ENCODE assay signal across 8 cellular contexts in genomic region chr2:161992526-161992925, GRCh38.
DNase-seq lines count a peak whose midpoint lies in the region; ATAC-seq and TF ChIP-seq lines count a peak whose summit lies in the region.

No MANE protein-coding gene starts in this region.

- in situ Hi-C loops in transverse colon (cut with MboI; ENCODE audit: low pct_ligation_motif_present in 1 of 4, low pct_unique_long_range_greater_than_20kb in 1 of 4, low sequenced_read_pairs in 3 of 4), result loop anchor here in 1 of 4 donors (25.0 kb wide), 1 partner anchor 345 kb away; the partner anchor contains the start of gene GCA

- peak; percentile 57 to 58 for DNase-seq in activated CD4-positive, alpha-beta T cell treated with anti-CD3 and anti-CD28 coated beads for 4 hours
- DNase-seq in islet precursor cell (peak; percentile 64), HK-2 (ENCODE audit: unreplicated experiment) (no peak), foreskin keratinocyte (no peak), transverse colon (no peak), T1000 (lab: John Stamatoyannopoulos, UW) (no peak)

- intact Hi-C loops in transverse colon (cut with DNase I; ENCODE audit: low total_unique reads), result no loop called here

- no peaks in the 10 kb centered on the region for H3K36me3 ChIP-seq in transverse colon

- no peaks in the 10 kb centered on the region for H3K9me3 ChIP-seq in transverse colon

- H3K4me1 ChIP-seq in foreskin keratinocyte (peaks cover 10% of the 10 kb centered on the region), transverse colon (peaks cover 0 to 6% (median 0%) of the 10 kb centered on the region in 4 donors)

- no peak overlapping the region for H3K27ac ChIP-seq in foreskin keratinocyte
- H3K27ac ChIP-seq in transverse colon, result no peak overlapping the region

- no peak for TF ChIP-seq EP300 in transverse colon (IDR thresholded peaks at IDR 0.05; ENCODE audit: low read depth)

- ATAC-seq in GM18505 (IDR thresholded peaks at IDR 0.05; ENCODE audit: unreplicated experiment), result peak; percentile 77
- peak; percentile 59 for ATAC-seq in HG02981 (IDR thresholded peaks at IDR 0.05; ENCODE audit: unreplicated experiment)
- ATAC-seq in foreskin keratinocyte, result no peak

- no peak overlapping the region for H3K4me3 ChIP-seq in transverse colon

- no peak for TF ChIP-seq POLR2A in GM18505 (IDR thresholded peaks at IDR 0.05; ENCODE audit: borderline replicate concordance, extremely low read depth, insufficient read depth, insufficient read length)
- TF ChIP-seq POLR2A in transverse colon (IDR thresholded peaks at IDR 0.05), result no peak

- WGBS in transverse colon (ENCODE audit: low coverage in 1 of 2), 2 donors, result 47 to 83% methylated on average over 3 of the region's 3 CpGs

- H3K27me3 ChIP-seq in foreskin keratinocyte (no peaks in the 10 kb centered on the region), transverse colon (no peaks in the 10 kb centered on the region)

- no peak for TF ChIP-seq CTCF in foreskin keratinocyte (conservative IDR thresholded peaks at IDR 0.05)
- TF ChIP-seq CTCF in transverse colon (IDR thresholded peaks at IDR 0.05), result no peak

Comparison
In these comparisons a context has a peak if more than half of its experiments do, and no peak if none do; other contexts are left out.
1. DNase-seq: peak in activated CD4-positive, alpha-beta T cell treated with anti-CD3 and anti-CD28 coated beads for 4 hours (2 of 2) and islet precursor cell (single experiment); none in HK-2 (single experiment), foreskin keratinocyte (0 of 2), transverse colon (single experiment) and T1000 (single experiment).